Comparison of ENCODE assay signal across 13 cellular contexts in genomic region chr4:98290511-98290910, GRCh38. TPM values are rescaled to one million over a fixed set of nuclear protein-coding genes. Genes with fewer than 3 reads are reported as not detected.
DNase-seq lines count a peak whose midpoint lies in the region; ATAC-seq and TF ChIP-seq lines count a peak whose summit lies in the region.
"Had no signal": no experiment of that assay in that cellular context is flagged by ENCODE, and none has a peak within 500 bp of the region (broad histone marks: within the 10 kb centered on the region; RNA-seq: fewer than 3 reads in every experiment).

No MANE protein-coding gene starts in this region.

- no peak for TF ChIP-seq CTCF in WTC11 (IDR thresholded peaks at IDR 0.05)
- no peak for TF ChIP-seq CTCF in CD8-positive, alpha-beta T cell (IDR thresholded peaks at IDR 0.05)

- no peaks in the 10 kb centered on the region for H3K9me3 ChIP-seq in CD8-positive, alpha-beta T cell (ENCODE audit: low read length)

- CTCF ChIA-PET in WTC11 (lab: Charles Lee) = no interaction called here
- CTCF ChIA-PET in CD8-positive, alpha-beta T cell (lab: Charles Lee) = no interaction called here

- no peaks in the 10 kb centered on the region for H3K27me3 ChIP-seq in CD8-positive, alpha-beta T cell (ENCODE audit: insufficient read depth, low read length)
- H3K27me3 ChIP-seq: BLaER1 treated with 17β-estradiol and CSF1 and Interleukin-3, amounts not matched to agents 10 nM and 100 nM had no signal

- no peak overlapping the region for H3K27ac ChIP-seq in CD8-positive, alpha-beta T cell (ENCODE audit: low read depth, low read length)
- H3K27ac ChIP-seq: BLaER1 treated with 17β-estradiol and CSF1 and Interleukin-3, amounts not matched to agents 10 nM and 100 nM had no signal

- no peaks in the 10 kb centered on the region for H3K27me3 Mint-ChIP-seq in stimulated activated naive CD8-positive, alpha-beta T cell treated with anti-CD3 and anti-CD28 coated beads, Interleukin-15, Interleukin-2, amounts not matched to agents 100 ng/mL and 50 ng/mL, for 24 hours
- H3K27me3 Mint-ChIP-seq in WTC11 (ENCODE audit: low read depth) = no peaks in the 10 kb centered on the region
- no peaks in the 10 kb centered on the region for H3K27me3 Mint-ChIP-seq in CD8-positive, alpha-beta T cell (ENCODE audit: low read depth)
- H3K27me3 Mint-ChIP-seq: activated CD4-positive, alpha-beta T cell treated with anti-CD3 and anti-CD28 coated beads for 36 hours; activated naive CD4-positive, alpha-beta T cell treated with anti-CD3 and anti-CD28 coated beads, Interleukin-2, amount 10 ng/mL, durations not matched to agents 7 days and 5 days had no signal

- peak overlapping the region; percentile 4 for H3K27ac Mint-ChIP-seq in stimulated activated naive CD8-positive, alpha-beta T cell treated with anti-CD3 and anti-CD28 coated beads, Interleukin-15, Interleukin-2, amounts not matched to agents 100 ng/mL and 50 ng/mL, for 24 hours
- peak overlapping the region; percentile 10; the same call in 1 of the 2 replicates for H3K27ac Mint-ChIP-seq in WTC11
- no peak overlapping the region for H3K27ac Mint-ChIP-seq in CD8-positive, alpha-beta T cell
- H3K27ac Mint-ChIP-seq: activated naive CD4-positive, alpha-beta T cell treated with anti-CD3 and anti-CD28 coated beads, Interleukin-2, amount 10 ng/mL, durations not matched to agents 7 days and 5 days had no signal

- H3K4me3 Mint-ChIP-seq in stimulated activated naive CD8-positive, alpha-beta T cell treated with anti-CD3 and anti-CD28 coated beads, Interleukin-15, Interleukin-2, amounts not matched to agents 100 ng/mL and 50 ng/mL, for 24 hours = no peak overlapping the region
- H3K4me3 Mint-ChIP-seq in WTC11 = no peak overlapping the region
- H3K4me3 Mint-ChIP-seq in CD8-positive, alpha-beta T cell = no peak overlapping the region
- H3K4me3 Mint-ChIP-seq: activated CD4-positive, alpha-beta T cell treated with anti-CD3 and anti-CD28 coated beads for 36 hours; activated naive CD4-positive, alpha-beta T cell treated with anti-CD3 and anti-CD28 coated beads, Interleukin-2, amount 10 ng/mL, durations not matched to agents 7 days and 5 days had no signal

- H3K4me3 ChIP-seq in CD8-positive, alpha-beta T cell (ENCODE audit: low read depth, low read length) = no peak overlapping the region
- H3K4me3 ChIP-seq: BLaER1 treated with 17β-estradiol and CSF1 and Interleukin-3, amounts not matched to agents 10 nM and 100 nM had no signal

- POLR2A ChIA-PET in WTC11 (lab: Charles Lee) = interaction anchor here (2.0 kb wide), 1 partner anchor 30 kb away, joined by 6 read pairs; the partner anchor contains the start of gene RAP1GDS1
- POLR2A ChIA-PET in CD8-positive, alpha-beta T cell (lab: Charles Lee) = interaction anchor here (1.3 kb wide), 1 partner anchor 8 kb away, joined by 7 read pairs; no protein-coding TSS in a partner anchor

- H3K9me3 Mint-ChIP-seq in stimulated activated naive CD8-positive, alpha-beta T cell treated with anti-CD3 and anti-CD28 coated beads, Interleukin-15, Interleukin-2, amounts not matched to agents 100 ng/mL and 50 ng/mL, for 24 hours = no peaks in the 10 kb centered on the region
- no peaks in the 10 kb centered on the region for H3K9me3 Mint-ChIP-seq in WTC11
- no peaks in the 10 kb centered on the region for H3K9me3 Mint-ChIP-seq in CD8-positive, alpha-beta T cell
- H3K9me3 Mint-ChIP-seq: activated naive CD4-positive, alpha-beta T cell treated with anti-CD3 and anti-CD28 coated beads, Interleukin-2, amount 10 ng/mL, durations not matched to agents 7 days and 5 days had no signal

- peaks cover 22% of the 10 kb centered on the region for H3K36me3 Mint-ChIP-seq in stimulated activated naive CD8-positive, alpha-beta T cell treated with anti-CD3 and anti-CD28 coated beads, Interleukin-15, Interleukin-2, amounts not matched to agents 100 ng/mL and 50 ng/mL, for 24 hours (ENCODE audit: low read depth)
- H3K36me3 Mint-ChIP-seq in WTC11 = no peaks in the 10 kb centered on the region; the same call in none of the 2 replicates
- H3K36me3 Mint-ChIP-seq in CD8-positive, alpha-beta T cell = peaks cover 22% of the 10 kb centered on the region

- no peak for DNase-seq in stimulated activated naive CD8-positive, alpha-beta T cell treated with anti-CD3 and anti-CD28 coated beads, Interleukin-15, Interleukin-2, amounts not matched to agents 100 U/mL and 50 U/mL, for 24 hours
- DNase-seq in WTC11 (ENCODE audit: low spot score) (no peak), fibroblast of the conjunctiva (ENCODE audit: low read depth) (peak; percentile 77), NCI-H446 treated with DMSO at 0.1 percent for 48 hours (lab: John Stamatoyannopoulos, UW) (no peak)
- DNase-seq in activated CD4-positive, CD25-positive, alpha-beta regulatory T cell treated with anti-CD3 and anti-CD28 coated beads, Interleukin-2, amount 50 U/mL, for 72 hours = no peak
- DNase-seq in activated CD8-positive, alpha-beta memory T cell treated with anti-CD3 and anti-CD28 coated beads for 24 hours = no peak
- DNase-seq in CD8-positive, alpha-beta T cell = no peak
- DNase-seq: activated CD4-positive, alpha-beta T cell treated with anti-CD3 and anti-CD28 coated beads for 36 hours; activated naive CD4-positive, alpha-beta T cell treated with anti-CD3 and anti-CD28 coated beads, Interleukin-2, amount 10 ng/mL, durations not matched to agents 7 days and 5 days; NCI-H526; SIG-M5 had no signal

- ATAC-seq in stimulated activated naive CD8-positive, alpha-beta T cell treated with anti-CD3 and anti-CD28 coated beads, Interleukin-15, Interleukin-2, amounts not matched to agents 100 U/mL and 50 U/mL, for 24 hours = no peak
- ATAC-seq in WTC11 = no peak
- ATAC-seq in CD8-positive, alpha-beta T cell = no peak
- ATAC-seq: activated CD4-positive, alpha-beta T cell treated with anti-CD3 and anti-CD28 coated beads for 36 hours had no signal

- H3K4me1 ChIP-seq in CD8-positive, alpha-beta T cell (ENCODE audit: insufficient read depth, low read length) = peaks cover 8% of the 10 kb centered on the region

- intact Hi-C loops in CD8-positive, alpha-beta T cell (cut with DNase I, micrococcal nuclease) = no loop called here

- H3K36me3 ChIP-seq in CD8-positive, alpha-beta T cell (ENCODE audit: insufficient read depth, low read length) = no peaks in the 10 kb centered on the region

- H3K4me1 Mint-ChIP-seq in stimulated activated naive CD8-positive, alpha-beta T cell treated with anti-CD3 and anti-CD28 coated beads, Interleukin-15, Interleukin-2, amounts not matched to agents 100 ng/mL and 50 ng/mL, for 24 hours (ENCODE audit: low read depth) = peaks cover 59% of the 10 kb centered on the region
- peaks cover 13% of the 10 kb centered on the region; the same call in 1 of the 2 replicates for H3K4me1 Mint-ChIP-seq in WTC11
- H3K4me1 Mint-ChIP-seq in CD8-positive, alpha-beta T cell (ENCODE audit: low read depth) = peaks cover 55% of the 10 kb centered on the region

TF ChIP-seq in WTC11, 78 proteins besides CTCF, POLR2A, EP300 and RAD21 (continues in another document):
- TF ChIP-seq SMAD4 (CRISPR knock-in tag; IDR thresholded peaks at IDR 0.05) = no peak
- TF ChIP-seq, protein P1, sequence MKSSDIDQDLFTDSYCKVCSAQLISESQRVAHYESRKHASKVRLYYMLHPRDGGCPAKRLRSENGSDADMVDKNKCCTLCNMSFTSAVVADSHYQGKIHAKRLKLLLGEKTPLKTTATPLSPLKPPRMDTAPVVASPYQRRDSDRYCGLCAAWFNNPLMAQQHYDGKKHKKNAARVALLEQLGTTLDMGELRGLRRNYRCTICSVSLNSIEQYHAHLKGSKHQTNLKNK (CRISPR knock-in tag; IDR thresholded peaks at IDR 0.05) = no peak
- no peak for TF ChIP-seq RELA (CRISPR knock-in tag; IDR thresholded peaks at IDR 0.05; ENCODE audit: borderline replicate concordance)
- TF ChIP-seq, protein P2, sequence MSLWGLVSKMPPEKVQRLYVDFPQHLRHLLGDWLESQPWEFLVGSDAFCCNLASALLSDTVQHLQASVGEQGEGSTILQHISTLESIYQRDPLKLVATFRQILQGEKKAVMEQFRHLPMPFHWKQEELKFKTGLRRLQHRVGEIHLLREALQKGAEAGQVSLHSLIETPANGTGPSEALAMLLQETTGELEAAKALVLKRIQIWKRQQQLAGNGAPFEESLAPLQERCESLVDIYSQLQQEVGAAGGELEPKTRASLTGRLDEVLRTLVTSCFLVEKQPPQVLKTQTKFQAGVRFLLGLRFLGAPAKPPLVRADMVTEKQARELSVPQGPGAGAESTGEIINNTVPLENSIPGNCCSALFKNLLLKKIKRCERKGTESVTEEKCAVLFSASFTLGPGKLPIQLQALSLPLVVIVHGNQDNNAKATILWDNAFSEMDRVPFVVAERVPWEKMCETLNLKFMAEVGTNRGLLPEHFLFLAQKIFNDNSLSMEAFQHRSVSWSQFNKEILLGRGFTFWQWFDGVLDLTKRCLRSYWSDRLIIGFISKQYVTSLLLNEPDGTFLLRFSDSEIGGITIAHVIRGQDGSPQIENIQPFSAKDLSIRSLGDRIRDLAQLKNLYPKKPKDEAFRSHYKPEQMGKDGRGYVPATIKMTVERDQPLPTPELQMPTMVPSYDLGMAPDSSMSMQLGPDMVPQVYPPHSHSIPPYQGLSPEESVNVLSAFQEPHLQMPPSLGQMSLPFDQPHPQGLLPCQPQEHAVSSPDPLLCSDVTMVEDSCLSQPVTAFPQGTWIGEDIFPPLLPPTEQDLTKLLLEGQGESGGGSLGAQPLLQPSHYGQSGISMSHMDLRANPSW (CRISPR knock-in tag; conservative IDR thresholded peaks at IDR 0.05; ENCODE audit: low read depth) = no peak
- TF ChIP-seq NFATC4 (CRISPR knock-in tag; IDR thresholded peaks at IDR 0.05) = no peak
- TF ChIP-seq ZNF416 (CRISPR knock-in tag; IDR thresholded peaks at IDR 0.05) = no peak

RNA-seq across cellular contexts. Expression of gene RAP1GDS1, which starts 29.3 kb away (rescaled TPM):
- total RNA-seq in WTC11 (2021) = 24.0 to 29.9 TPM (median 25.3 TPM) in 3 replicates
- total RNA-seq in CD8-positive, alpha-beta T cell = 10 to 100 TPM; 15.3 to 15.6 TPM
